Comparison of ENCODE assay signal across 1 cellular context in the genomic region with DNA sequence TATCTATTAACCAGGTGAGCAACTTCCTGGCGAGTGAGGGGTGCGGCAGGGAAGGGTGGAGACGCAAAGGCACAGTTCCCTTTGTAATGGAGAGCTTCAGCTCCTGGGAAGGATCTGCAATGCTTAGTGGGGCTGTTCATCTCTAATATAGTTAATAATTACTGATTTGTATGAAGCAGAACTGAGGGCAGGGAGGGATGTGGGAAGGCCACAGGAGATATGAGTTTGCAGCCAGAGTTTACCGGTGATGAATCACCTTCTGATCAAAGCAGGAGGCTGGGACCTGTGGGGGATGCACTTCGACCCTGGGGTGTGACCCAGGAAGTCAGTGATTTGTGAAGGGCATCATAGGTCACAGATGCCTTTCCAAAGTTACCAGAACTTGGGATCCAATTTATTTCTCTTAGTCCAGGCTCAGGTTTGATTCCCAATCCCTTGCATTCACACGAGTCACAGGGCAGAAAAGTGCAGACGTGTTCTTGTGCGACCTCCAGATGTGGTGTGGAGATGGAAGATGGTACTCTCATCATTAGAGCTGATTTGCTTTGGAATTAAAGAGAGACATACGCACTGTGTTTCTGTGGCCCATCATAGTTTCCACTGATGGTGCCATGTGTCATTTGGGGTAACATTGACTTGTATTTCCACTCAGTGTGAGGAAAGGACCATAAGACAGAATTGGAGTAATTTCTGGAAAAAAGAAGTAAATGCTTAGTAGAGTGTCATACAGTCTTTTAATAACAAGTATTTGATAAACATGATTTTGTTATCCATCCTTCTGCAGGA.
TF ChIP-seq lines count a peak whose summit lies in the region.

No MANE protein-coding gene starts in this region.

TF ChIP-seq in HepG2, 621 proteins besides CTCF, POLR2A, EP300 and RAD21 (continued from another document and continues in another):
- TF ChIP-seq, protein P1, sequence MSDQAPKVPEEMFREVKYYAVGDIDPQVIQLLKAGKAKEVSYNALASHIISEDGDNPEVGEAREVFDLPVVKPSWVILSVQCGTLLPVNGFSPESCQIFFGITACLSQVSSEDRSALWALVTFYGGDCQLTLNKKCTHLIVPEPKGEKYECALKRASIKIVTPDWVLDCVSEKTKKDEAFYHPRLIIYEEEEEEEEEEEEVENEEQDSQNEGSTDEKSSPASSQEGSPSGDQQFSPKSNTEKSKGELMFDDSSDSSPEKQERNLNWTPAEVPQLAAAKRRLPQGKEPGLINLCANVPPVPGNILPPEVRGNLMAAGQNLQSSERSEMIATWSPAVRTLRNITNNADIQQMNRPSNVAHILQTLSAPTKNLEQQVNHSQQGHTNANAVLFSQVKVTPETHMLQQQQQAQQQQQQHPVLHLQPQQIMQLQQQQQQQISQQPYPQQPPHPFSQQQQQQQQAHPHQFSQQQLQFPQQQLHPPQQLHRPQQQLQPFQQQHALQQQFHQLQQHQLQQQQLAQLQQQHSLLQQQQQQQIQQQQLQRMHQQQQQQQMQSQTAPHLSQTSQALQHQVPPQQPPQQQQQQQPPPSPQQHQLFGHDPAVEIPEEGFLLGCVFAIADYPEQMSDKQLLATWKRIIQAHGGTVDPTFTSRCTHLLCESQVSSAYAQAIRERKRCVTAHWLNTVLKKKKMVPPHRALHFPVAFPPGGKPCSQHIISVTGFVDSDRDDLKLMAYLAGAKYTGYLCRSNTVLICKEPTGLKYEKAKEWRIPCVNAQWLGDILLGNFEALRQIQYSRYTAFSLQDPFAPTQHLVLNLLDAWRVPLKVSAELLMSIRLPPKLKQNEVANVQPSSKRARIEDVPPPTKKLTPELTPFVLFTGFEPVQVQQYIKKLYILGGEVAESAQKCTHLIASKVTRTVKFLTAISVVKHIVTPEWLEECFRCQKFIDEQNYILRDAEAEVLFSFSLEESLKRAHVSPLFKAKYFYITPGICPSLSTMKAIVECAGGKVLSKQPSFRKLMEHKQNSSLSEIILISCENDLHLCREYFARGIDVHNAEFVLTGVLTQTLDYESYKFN (CRISPR knock-in tag; conservative IDR thresholded peaks at IDR 0.05): peak; percentile 91
- TF ChIP-seq ESRRA (CRISPR knock-in tag; IDR thresholded peaks at IDR 0.05; ENCODE audit: low read depth) (peak; percentile 99), CREM (IDR thresholded peaks at IDR 0.05) (peak; percentile 64; the same call in 1 of the 2 replicates), CREM (CRISPR knock-in tag; IDR thresholded peaks at IDR 0.05) (no peak), JUND (CRISPR knock-in tag; IDR thresholded peaks at IDR 0.05) (peak; percentile 95), ZNF124 (CRISPR knock-in tag; IDR thresholded peaks at IDR 0.05) (no peak), ZNF614 (CRISPR knock-in tag; IDR thresholded peaks at IDR 0.05; ENCODE audit: borderline replicate concordance) (peak; percentile 72; the same call in 1 of the 2 replicates), ZNF205 (CRISPR knock-in tag; IDR thresholded peaks at IDR 0.05) (no peak), XRCC5 (optimal IDR thresholded peaks at IDR 0.05; ENCODE audit: low read length) (peak; percentile 44), ZSCAN29 (CRISPR knock-in tag; conservative IDR thresholded peaks at IDR 0.05) (0 out of 2 replicates have a peak, but pooled peaks have one; percentile 43), ZNF550 (CRISPR knock-in tag; IDR thresholded peaks at IDR 0.05; ENCODE audit: borderline replicate concordance) (no peak), SAFB2 (CRISPR knock-in tag; IDR thresholded peaks at IDR 0.05; ENCODE audit: borderline replicate concordance, low read depth) (no peak), ZMYM4 (CRISPR knock-in tag; IDR thresholded peaks at IDR 0.05) (peak; percentile 61), GPN1 (CRISPR knock-in tag; IDR thresholded peaks at IDR 0.05; ENCODE audit: borderline replicate concordance) (no peak), ZNF713 (CRISPR knock-in tag; IDR thresholded peaks at IDR 0.05) (no peak), ZNF747 (CRISPR knock-in tag; IDR thresholded peaks at IDR 0.05; ENCODE audit: borderline replicate concordance) (no peak), IRF2 (CRISPR knock-in tag; IDR thresholded peaks at IDR 0.05) (peak; percentile 81; the same call in 1 of the 2 replicates), MED1 (CRISPR knock-in tag; IDR thresholded peaks at IDR 0.05) (peak; percentile 94), ZSCAN22 (CRISPR knock-in tag; IDR thresholded peaks at IDR 0.05) (no peak), CHCHD3 (CRISPR knock-in tag; IDR thresholded peaks at IDR 0.05) (no peak), ONECUT2 (CRISPR knock-in tag; IDR thresholded peaks at IDR 0.05) (no peak), MBD4 (IDR thresholded peaks at IDR 0.05; ENCODE audit: borderline replicate concordance, low read length) (no peak; the same call in 1 of the 2 replicates), HNRNPK (IDR thresholded peaks at IDR 0.05; ENCODE audit: low read depth, low read length, poor library complexity, severe bottlenecking) (no peak), ZNF24 (IDR thresholded peaks at IDR 0.05) (no peak), RELA (CRISPR knock-in tag; IDR thresholded peaks at IDR 0.05) (no peak), NFIC (IDR thresholded peaks at IDR 0.05; ENCODE audit: low read length) (peak; percentile 22; the same call in 1 of the 2 replicates), PAF1 (CRISPR knock-in tag; IDR thresholded peaks at IDR 0.05) (no peak), ETV6 (CRISPR knock-in tag; conservative IDR thresholded peaks at IDR 0.05) (no peak), HNF4A (CRISPR knock-in tag; IDR thresholded peaks at IDR 0.05) (peak; percentile 93), HOXA7 (CRISPR knock-in tag; IDR thresholded peaks at IDR 0.05) (no peak), HOXD1 (CRISPR knock-in tag; IDR thresholded peaks at IDR 0.05) (peak; percentile 93)
- TF ChIP-seq, protein P2, sequence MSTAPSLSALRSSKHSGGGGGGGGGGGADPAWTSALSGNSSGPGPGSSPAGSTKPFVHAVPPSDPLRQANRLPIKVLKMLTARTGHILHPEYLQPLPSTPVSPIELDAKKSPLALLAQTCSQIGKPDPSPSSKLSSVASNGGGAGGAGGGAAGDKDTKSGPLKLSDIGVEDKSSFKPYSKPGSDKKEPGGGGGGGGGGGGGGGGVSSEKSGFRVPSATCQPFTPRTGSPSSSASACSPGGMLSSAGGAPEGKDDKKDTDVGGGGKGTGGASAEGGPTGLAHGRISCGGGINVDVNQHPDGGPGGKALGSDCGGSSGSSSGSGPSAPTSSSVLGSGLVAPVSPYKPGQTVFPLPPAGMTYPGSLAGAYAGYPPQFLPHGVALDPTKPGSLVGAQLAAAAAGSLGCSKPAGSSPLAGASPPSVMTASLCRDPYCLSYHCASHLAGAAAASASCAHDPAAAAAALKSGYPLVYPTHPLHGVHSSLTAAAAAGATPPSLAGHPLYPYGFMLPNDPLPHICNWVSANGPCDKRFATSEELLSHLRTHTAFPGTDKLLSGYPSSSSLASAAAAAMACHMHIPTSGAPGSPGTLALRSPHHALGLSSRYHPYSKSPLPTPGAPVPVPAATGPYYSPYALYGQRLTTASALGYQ (CRISPR knock-in tag; IDR thresholded peaks at IDR 0.05): peak; percentile 84; the same call in 1 of the 2 replicates
- TF ChIP-seq, protein P3, sequence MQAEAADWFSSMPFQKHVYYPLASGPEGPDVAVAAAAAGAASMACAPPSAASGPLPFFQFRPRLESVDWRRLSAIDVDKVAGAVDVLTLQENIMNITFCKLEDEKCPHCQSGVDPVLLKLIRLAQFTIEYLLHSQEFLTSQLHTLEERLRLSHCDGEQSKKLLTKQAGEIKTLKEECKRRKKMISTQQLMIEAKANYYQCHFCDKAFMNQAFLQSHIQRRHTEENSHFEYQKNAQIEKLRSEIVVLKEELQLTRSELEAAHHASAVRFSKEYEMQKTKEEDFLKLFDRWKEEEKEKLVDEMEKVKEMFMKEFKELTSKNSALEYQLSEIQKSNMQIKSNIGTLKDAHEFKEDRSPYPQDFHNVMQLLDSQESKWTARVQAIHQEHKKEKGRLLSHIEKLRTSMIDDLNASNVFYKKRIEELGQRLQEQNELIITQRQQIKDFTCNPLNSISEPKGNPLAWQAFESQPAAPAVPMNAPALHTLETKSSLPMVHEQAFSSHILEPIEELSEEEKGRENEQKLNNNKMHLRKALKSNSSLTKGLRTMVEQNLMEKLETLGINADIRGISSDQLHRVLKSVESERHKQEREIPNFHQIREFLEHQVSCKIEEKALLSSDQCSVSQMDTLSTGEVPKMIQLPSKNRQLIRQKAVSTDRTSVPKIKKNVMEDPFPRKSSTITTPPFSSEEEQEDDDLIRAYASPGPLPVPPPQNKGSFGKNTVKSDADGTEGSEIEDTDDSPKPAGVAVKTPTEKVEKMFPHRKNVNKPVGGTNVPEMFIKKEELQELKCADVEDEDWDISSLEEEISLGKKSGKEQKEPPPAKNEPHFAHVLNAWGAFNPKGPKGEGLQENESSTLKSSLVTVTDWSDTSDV (CRISPR knock-in tag; IDR thresholded peaks at IDR 0.05): no peak
- TF ChIP-seq, protein P4, sequence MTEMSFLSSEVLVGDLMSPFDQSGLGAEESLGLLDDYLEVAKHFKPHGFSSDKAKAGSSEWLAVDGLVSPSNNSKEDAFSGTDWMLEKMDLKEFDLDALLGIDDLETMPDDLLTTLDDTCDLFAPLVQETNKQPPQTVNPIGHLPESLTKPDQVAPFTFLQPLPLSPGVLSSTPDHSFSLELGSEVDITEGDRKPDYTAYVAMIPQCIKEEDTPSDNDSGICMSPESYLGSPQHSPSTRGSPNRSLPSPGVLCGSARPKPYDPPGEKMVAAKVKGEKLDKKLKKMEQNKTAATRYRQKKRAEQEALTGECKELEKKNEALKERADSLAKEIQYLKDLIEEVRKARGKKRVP (CRISPR knock-in tag; IDR thresholded peaks at IDR 0.05): peak in 1 of 2 experiments; percentile 54; a peak in 1 of 4 replicates
- TF ChIP-seq, protein P5, sequence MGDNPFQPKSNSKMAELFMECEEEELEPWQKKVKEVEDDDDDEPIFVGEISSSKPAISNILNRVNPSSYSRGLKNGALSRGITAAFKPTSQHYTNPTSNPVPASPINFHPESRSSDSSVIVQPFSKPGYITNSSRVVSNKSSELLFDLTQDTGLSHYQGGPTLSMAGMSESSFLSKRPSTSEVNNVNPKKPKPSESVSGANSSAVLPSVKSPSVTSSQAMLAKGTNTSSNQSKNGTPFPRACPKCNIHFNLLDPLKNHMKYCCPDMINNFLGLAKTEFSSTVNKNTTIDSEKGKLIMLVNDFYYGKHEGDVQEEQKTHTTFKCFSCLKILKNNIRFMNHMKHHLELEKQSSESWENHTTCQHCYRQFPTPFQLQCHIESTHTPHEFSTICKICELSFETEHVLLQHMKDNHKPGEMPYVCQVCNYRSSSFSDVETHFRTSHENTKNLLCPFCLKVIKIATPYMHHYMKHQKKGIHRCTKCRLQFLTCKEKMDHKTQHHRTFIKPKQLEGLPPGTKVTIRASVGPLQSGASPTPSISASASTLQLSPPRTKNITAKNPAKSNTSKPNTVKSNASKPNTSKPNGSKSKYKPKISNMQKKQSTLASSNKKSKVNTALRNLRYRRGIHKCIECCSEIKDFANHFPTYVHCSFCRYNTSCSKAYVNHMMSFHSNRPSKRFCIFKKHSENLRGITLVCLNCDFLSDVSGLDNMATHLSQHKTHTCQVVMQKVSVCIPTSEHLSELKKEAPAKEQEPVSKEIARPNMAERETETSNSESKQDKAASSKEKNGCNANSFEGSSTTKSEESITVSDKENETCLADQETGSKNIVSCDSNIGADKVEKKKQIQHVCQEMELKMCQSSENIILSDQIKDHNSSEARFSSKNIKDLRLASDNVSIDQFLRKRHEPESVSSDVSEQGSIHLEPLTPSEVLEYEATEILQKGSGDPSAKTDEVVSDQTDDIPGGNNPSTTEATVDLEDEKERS (CRISPR knock-in tag; IDR thresholded peaks at IDR 0.05): peak; percentile 61; the same call in 1 of the 2 replicates
- TF ChIP-seq, protein P6, sequence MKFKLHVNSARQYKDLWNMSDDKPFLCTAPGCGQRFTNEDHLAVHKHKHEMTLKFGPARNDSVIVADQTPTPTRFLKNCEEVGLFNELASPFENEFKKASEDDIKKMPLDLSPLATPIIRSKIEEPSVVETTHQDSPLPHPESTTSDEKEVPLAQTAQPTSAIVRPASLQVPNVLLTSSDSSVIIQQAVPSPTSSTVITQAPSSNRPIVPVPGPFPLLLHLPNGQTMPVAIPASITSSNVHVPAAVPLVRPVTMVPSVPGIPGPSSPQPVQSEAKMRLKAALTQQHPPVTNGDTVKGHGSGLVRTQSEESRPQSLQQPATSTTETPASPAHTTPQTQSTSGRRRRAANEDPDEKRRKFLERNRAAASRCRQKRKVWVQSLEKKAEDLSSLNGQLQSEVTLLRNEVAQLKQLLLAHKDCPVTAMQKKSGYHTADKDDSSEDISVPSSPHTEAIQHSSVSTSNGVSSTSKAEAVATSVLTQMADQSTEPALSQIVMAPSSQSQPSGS (CRISPR knock-in tag; IDR thresholded peaks at IDR 0.05): peak; percentile 68; the same call in 1 of the 2 replicates
- TF ChIP-seq, protein P7, sequence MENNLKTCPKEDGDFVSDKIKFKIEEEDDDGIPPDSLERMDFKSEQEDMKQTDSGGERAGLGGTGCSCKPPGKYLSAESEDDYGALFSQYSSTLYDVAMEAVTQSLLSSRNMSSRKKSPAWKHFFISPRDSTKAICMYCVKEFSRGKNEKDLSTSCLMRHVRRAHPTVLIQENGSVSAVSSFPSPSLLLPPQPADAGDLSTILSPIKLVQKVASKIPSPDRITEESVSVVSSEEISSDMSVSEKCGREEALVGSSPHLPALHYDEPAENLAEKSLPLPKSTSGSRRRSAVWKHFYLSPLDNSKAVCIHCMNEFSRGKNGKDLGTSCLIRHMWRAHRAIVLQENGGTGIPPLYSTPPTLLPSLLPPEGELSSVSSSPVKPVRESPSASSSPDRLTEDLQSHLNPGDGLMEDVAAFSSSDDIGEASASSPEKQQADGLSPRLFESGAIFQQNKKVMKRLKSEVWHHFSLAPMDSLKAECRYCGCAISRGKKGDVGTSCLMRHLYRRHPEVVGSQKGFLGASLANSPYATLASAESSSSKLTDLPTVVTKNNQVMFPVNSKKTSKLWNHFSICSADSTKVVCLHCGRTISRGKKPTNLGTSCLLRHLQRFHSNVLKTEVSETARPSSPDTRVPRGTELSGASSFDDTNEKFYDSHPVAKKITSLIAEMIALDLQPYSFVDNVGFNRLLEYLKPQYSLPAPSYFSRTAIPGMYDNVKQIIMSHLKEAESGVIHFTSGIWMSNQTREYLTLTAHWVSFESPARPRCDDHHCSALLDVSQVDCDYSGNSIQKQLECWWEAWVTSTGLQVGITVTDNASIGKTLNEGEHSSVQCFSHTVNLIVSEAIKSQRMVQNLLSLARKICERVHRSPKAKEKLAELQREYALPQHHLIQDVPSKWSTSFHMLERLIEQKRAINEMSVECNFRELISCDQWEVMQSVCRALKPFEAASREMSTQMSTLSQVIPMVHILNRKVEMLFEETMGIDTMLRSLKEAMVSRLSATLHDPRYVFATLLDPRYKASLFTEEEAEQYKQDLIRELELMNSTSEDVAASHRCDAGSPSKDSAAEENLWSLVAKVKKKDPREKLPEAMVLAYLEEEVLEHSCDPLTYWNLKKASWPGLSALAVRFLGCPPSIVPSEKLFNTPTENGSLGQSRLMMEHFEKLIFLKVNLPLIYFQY (CRISPR knock-in tag; IDR thresholded peaks at IDR 0.05; ENCODE audit: borderline replicate concordance): 0 out of 2 replicates have a peak, but pooled peaks have one; percentile 71
- TF ChIP-seq, protein P8, sequence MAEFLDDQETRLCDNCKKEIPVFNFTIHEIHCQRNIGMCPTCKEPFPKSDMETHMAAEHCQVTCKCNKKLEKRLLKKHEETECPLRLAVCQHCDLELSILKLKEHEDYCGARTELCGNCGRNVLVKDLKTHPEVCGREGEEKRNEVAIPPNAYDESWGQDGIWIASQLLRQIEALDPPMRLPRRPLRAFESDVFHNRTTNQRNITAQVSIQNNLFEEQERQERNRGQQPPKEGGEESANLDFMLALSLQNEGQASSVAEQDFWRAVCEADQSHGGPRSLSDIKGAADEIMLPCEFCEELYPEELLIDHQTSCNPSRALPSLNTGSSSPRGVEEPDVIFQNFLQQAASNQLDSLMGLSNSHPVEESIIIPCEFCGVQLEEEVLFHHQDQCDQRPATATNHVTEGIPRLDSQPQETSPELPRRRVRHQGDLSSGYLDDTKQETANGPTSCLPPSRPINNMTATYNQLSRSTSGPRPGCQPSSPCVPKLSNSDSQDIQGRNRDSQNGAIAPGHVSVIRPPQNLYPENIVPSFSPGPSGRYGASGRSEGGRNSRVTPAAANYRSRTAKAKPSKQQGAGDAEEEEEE (CRISPR knock-in tag; IDR thresholded peaks at IDR 0.05; ENCODE audit: borderline replicate concordance): no peak
